Comparison of ENCODE assay signal across 8 cellular contexts in genomic region chr19:35142531-35143230, GRCh38. TPM values are rescaled to one million over a fixed set of nuclear protein-coding genes. Genes with fewer than 3 reads are reported as not detected.
DNase-seq lines count a peak whose midpoint lies in the region; ATAC-seq and TF ChIP-seq lines count a peak whose summit lies in the region.

No MANE protein-coding gene starts in this region.

- no peak overlapping the region for H3K27ac ChIP-seq in Panc1 (ENCODE audit: low read length)
- H3K27ac ChIP-seq in right atrium auricular region, result no peak overlapping the region

- peak overlapping the region; percentile 6 to 31; a peak in 2 of 4 replicates for H3K4me3 ChIP-seq in Panc1 (ENCODE audit: low read depth in 2 of 2, low read length in 2 of 2)
- no peak overlapping the region for H3K4me3 ChIP-seq in right atrium auricular region

- CTCF ChIA-PET in Panc1 (lab: Charles Lee), result interaction anchor here (0.6 to 0.9 kb wide), 6 partner anchors 10 to 371 kb away, joined by 3 to 9 read pairs (median 7); no protein-coding TSS in a partner anchor

- H3K9me3 ChIP-seq in Panc1 (ENCODE audit: control insufficient read depth, insufficient read depth, low read depth, low read length) (no peaks in the 10 kb centered on the region), right atrium auricular region (no peaks in the 10 kb centered on the region)

- H3K27me3 ChIP-seq in Panc1 (ENCODE audit: control insufficient read depth, insufficient read depth, low read length) (peaks cover 19% of the 10 kb centered on the region), right atrium auricular region (no peaks in the 10 kb centered on the region)

- in situ Hi-C loops in Panc1 (cut with HindIII; ENCODE audit: low pct_unique_long_range_greater_than_20kb, low sequenced_read_pairs), result no loop called here

- peak; percentile 16 for DNase-seq in NCI-H146 (lab: John Stamatoyannopoulos, UW)
- no peak for DNase-seq in NCI-H146 treated with DMSO at 0.1 percent for 48 hours (lab: John Stamatoyannopoulos, UW; ENCODE audit: unreplicated experiment)
- no peak for DNase-seq in Panc1 (ENCODE audit: low read depth, low spot score)
- peak; percentile 57 for DNase-seq in activated gamma-delta T cell treated with anti-CD3 and anti-CD28 coated beads, Interleukin-2, amount 50 U/mL, for 16 hours (ENCODE audit: low read depth)
- DNase-seq in right atrium auricular region (ENCODE audit: low spot score), result no peak
- DNase-seq in stimulated activated CD4-positive, alpha-beta T cell treated with anti-CD3 and anti-CD28 coated beads, Interleukin-12 subunit alpha, Interleukin-12 subunit beta, amount 100 ng/mL, for 48 hours (ENCODE audit: low read depth in 2 of 3, low spot score in 1 of 3), result peak; percentile 41 to 56 (median 46)
- no peak for DNase-seq in NCI-H2081 (lab: John Stamatoyannopoulos, UW)

- no TSS peak for BruUV-seq in Panc1 (replicated peaks; lab: Mats Ljungman, UMichigan)

- ATAC-seq in Panc1 (peak; percentile 51), GM21367 (IDR thresholded peaks at IDR 0.05; ENCODE audit: unreplicated experiment) (no peak)

- intact Hi-C loops in Panc1 (cut with micrococcal nuclease; ENCODE audit: unreplicated experiment), result no loop called here

- TF ChIP-seq CTCF in Panc1 (IDR thresholded peaks at IDR 0.05) (peak; percentile 96), right atrium auricular region (IDR thresholded peaks at IDR 0.05) (peak; percentile 55 to 84)

- POLR2A ChIA-PET in Panc1 (lab: Charles Lee), result no interaction called here

- H3K4me1 ChIP-seq in Panc1 (ENCODE audit: control insufficient read depth, insufficient read depth, low read length) (peaks cover 13% of the 10 kb centered on the region), right atrium auricular region (peaks cover 0 to 62% of the 10 kb centered on the region in 2 donors)

- H3K36me3 ChIP-seq in Panc1 (ENCODE audit: control insufficient read depth, insufficient read depth, low read length) (no peaks in the 10 kb centered on the region; the same call in none of the 2 replicates), right atrium auricular region (no peaks in the 10 kb centered on the region)

RNA-seq across cellular contexts. Expression of gene FXYD7, which starts 0.4 kb away (rescaled TPM):
- total RNA-seq in Panc1 (2021; ENCODE audit: unreplicated experiment), result not detected
- polyA plus RNA-seq in Panc1 (2012; ENCODE audit: insufficient read length), result not detected
- not detected for total RNA-seq in right atrium auricular region

RNA-seq across cellular contexts. Expression of gene FXYD1, which starts 4.1 kb away (rescaled TPM):
- not detected for total RNA-seq in Panc1 (2021; ENCODE audit: unreplicated experiment)
- polyA plus RNA-seq in Panc1 (2012; ENCODE audit: insufficient read length), result not detected
- total RNA-seq in right atrium auricular region, result 100 to 1,000 TPM; 166 to 175 TPM

RNA-seq across cellular contexts. Expression of gene LGI4, which starts 7.8 kb away (rescaled TPM):
- 0.18 TPM for total RNA-seq in Panc1 (2021; ENCODE audit: unreplicated experiment)
- polyA plus RNA-seq in Panc1 (2012; ENCODE audit: insufficient read length), result 0.11 TPM
- 10 to 100 TPM; 10.9 to 42.5 TPM for total RNA-seq in right atrium auricular region

RNA-seq across cellular contexts. Expression of gene FXYD5, which starts 11.9 kb away (rescaled TPM):
- total RNA-seq in Panc1 (2021; ENCODE audit: unreplicated experiment), result 33.6 TPM
- polyA plus RNA-seq in Panc1 (2012; ENCODE audit: insufficient read length), result 44.4 TPM
- 10 to 100 TPM; 31.3 to 77.7 TPM for total RNA-seq in right atrium auricular region

RNA-seq across cellular contexts. Expression of gene FXYD3, which starts 27.1 kb away (rescaled TPM):
- total RNA-seq in Panc1 (2021; ENCODE audit: unreplicated experiment) (not detected), right atrium auricular region (1 to 10 TPM in 1 of 2 donors, under 1 TPM in 1; 0.98 to 1.6 TPM)
- not detected for polyA plus RNA-seq in Panc1 (2012; ENCODE audit: insufficient read length)

Comparison
In these comparisons a context has a peak if more than half of its experiments do, and no peak if none do; other contexts are left out.
1. DNase-seq: peak in NCI-H146 (single experiment), activated gamma-delta T cell treated with anti-CD3 and anti-CD28 coated beads, Interleukin-2, amount 50 U/mL, for 16 hours (single experiment) and stimulated activated CD4-positive, alpha-beta T cell treated with anti-CD3 and anti-CD28 coated beads, Interleukin-12 subunit alpha, Interleukin-12 subunit beta, amount 100 ng/mL, for 48 hours (3 of 3); none in NCI-H146 treated with DMSO at 0.1 percent for 48 hours (single experiment), Panc1 (single experiment), right atrium auricular region (single experiment) and NCI-H2081 (0 of 2).
2. H3K4me3 ChIP-seq: peak in Panc1 (2 of 2); none in right atrium auricular region (0 of 2).
3. RNA of gene FXYD1, which starts 4.1 kb away (total RNA-seq): 166 to 175 TPM in right atrium auricular region; not detected in Panc1 (single experiment); every median in the first group is over 100 times any median in the second.
4. RNA of gene LGI4, which starts 7.8 kb away (total RNA-seq): 10.9 to 42.5 TPM in right atrium auricular region; 0.18 TPM in Panc1 (single experiment); every median in the first group is over 10 times any median in the second.